Comparison of ENCODE assay signal across 18 cellular contexts in the genomic region with DNA sequence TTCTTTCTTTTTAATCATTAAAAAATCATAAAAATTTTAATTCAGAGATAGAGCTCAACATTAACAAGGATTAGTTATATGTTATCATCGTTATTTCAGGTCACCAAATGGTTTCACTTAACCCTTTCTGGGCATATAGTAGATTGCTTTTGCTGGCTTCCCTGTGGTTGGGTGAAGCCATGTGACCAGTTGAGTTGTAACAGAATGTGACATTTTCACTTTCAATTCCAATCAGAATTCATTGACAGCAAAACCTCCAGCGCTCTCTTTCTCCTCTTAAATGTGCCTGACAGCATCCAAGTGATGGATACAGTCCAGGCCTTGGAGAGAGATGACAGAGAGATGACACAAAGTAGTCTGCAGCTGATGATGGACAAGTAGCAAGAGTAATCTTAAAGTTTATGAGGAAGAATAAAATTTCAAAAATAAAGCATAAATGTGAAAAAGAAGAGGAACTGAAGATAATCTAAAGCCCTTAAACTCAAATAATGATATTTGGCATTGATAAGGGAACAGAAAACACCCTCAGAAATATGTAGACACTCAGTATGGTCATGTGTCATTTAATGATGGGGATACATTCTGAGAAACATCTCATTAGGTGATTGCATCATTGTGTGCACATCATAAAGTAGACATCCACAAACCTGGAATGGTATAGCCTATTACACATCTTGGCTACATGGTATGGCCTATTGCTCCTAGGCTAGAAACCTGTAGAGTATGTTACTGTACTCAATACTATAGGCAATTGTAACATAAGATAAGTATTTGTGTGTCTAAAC.
DNase-seq lines count a peak whose midpoint lies in the region; ATAC-seq, FAIRE-seq and TF ChIP-seq lines count a peak whose summit lies in the region.
"Had no signal": no experiment of that assay in that cellular context is flagged by ENCODE, and none has a peak within 500 bp of the region (broad histone marks: within the 10 kb centered on the region; RNA-seq: fewer than 3 reads in every experiment).

No MANE protein-coding gene starts in this region.

- no peaks in the 10 kb centered on the region for H3K23me2 ChIP-seq in H1 (ENCODE audit: low read depth, low read length)

- no peak overlapping the region for H2BK5ac ChIP-seq in H1 (ENCODE audit: low read depth, low read length)

- H3K9me3 ChIP-seq in H1 (ENCODE audit: insufficient read depth in 2 of 2, low read depth in 1 of 2, low read length in 1 of 2): peaks cover 5 to 6% of the 10 kb centered on the region in 2 experiments; a peak in 2 of 4 replicates
- no peaks in the 10 kb centered on the region for H3K9me3 ChIP-seq in adrenal gland (replicated peaks in 1 of 3)

- H2BK15ac ChIP-seq in H1 (ENCODE audit: low read length): no peak overlapping the region

- no peak overlapping the region for H3K18ac ChIP-seq in H1 (ENCODE audit: extremely low read depth, low read length)

- no peaks in the 10 kb centered on the region for H3K79me1 ChIP-seq in H1 (ENCODE audit: low read depth, low read length)

- H3K36me3 Mint-ChIP-seq in immature natural killer cell: no peaks in the 10 kb centered on the region
- H3K36me3 Mint-ChIP-seq: stimulated activated naive B cell treated with anti-CD40 and anti-IgM and Interleukin-4, amounts not matched to agents 10 μg/mL and 1 μg/mL and 100 μg/mL, for 72 hours had no signal

- FAIRE-seq in H1 (lab: Jason Lieb, UNC): no peak
- FAIRE-seq: bronchial epithelial cell, RCC 7860, urothelium cell line had no signal

- no peak overlapping the region for H2BK12ac ChIP-seq in H1 (ENCODE audit: low read depth, low read length)

- H3K27ac Mint-ChIP-seq in immature natural killer cell: peak overlapping the region in 1 of 6 donors; percentile 38
- H3K27ac Mint-ChIP-seq: stimulated activated naive B cell treated with anti-CD40 and anti-IgM and Interleukin-4, amounts not matched to agents 10 μg/mL and 1 μg/mL and 100 μg/mL, for 72 hours had no signal

- H3K4me2 ChIP-seq in H1 (ENCODE audit: insufficient read depth in 1 of 2, low read depth in 2 of 2, low read length in 2 of 2): no peak overlapping the region

- CTCF ChIA-PET in H1 (lab: Charles Lee; ENCODE audit: partially characterized antibody): interaction anchor here (0.6 to 1.9 kb wide), 7 partner anchors 10 to 165 kb away, joined by 3 to 9 read pairs (median 3); no protein-coding TSS in a partner anchor

- no peak overlapping the region for H3K27ac ChIP-seq in H1 (ENCODE audit: low read depth, low read length)
- H3K27ac ChIP-seq in adrenal gland: no peak overlapping the region
- H3K27ac ChIP-seq: GM23248 had no signal

- H3K27me3 ChIP-seq in H1 (replicated peaks in 1 of 4; ENCODE audit: control insufficient read depth in 3 of 4, extremely low read depth in 1 of 4, insufficient read depth in 3 of 4, low read length in 3 of 4) (no peaks in the 10 kb centered on the region), adrenal gland (no peaks in the 10 kb centered on the region)

- no peak overlapping the region for H2BK120ac ChIP-seq in H1 (replicated peaks; ENCODE audit: low read depth, low read length)

- H3K4me3 ChIP-seq in H1 (ENCODE audit: extremely low read depth in 1 of 4, insufficient read depth in 2 of 4, low read depth in 3 of 4, low read length in 4 of 4) (no peak overlapping the region), adrenal gland (no peak overlapping the region)
- H3K4me3 ChIP-seq: GM23248 had no signal

- H4K5ac ChIP-seq in H1 (ENCODE audit: insufficient read length, low read depth, low read length): no peak overlapping the region

- no peaks in the 10 kb centered on the region for H3K79me2 ChIP-seq in H1 (ENCODE audit: control insufficient read depth in 1 of 2, insufficient read depth in 2 of 2, low read length in 2 of 2)

- TF ChIP-seq EP300 in H1 (IDR thresholded peaks at IDR 0.05; ENCODE audit: borderline replicate concordance in 1 of 2, low read depth in 2 of 2, low read length in 2 of 2): no peak

- TF ChIP-seq RAD21 in H1 (IDR thresholded peaks at IDR 0.05 in 1 of 2, conservative IDR thresholded peaks at IDR 0.05 in 1 of 2; ENCODE audit: low read depth in 2 of 2, low read length in 2 of 2): no peak

- H3K9me3 Mint-ChIP-seq in immature natural killer cell: peaks cover 2 to 10% (median 7%) of the 10 kb centered on the region in 6 donors

- H3K4me1 ChIP-seq in H1 (replicated peaks in 1 of 4; ENCODE audit: control insufficient read depth in 3 of 4, insufficient read depth in 4 of 4, low read length in 3 of 4) (no peaks in the 10 kb centered on the region), adrenal gland (replicated peaks in 1 of 2) (no peaks in the 10 kb centered on the region)

- no peak overlapping the region for H3K4ac ChIP-seq in H1 (replicated peaks; ENCODE audit: insufficient read length, low read depth, low read length)

- H4K20me1 ChIP-seq in H1 (replicated peaks in 1 of 2; ENCODE audit: control insufficient read depth in 1 of 2, insufficient read depth in 2 of 2, low read length in 2 of 2): no peaks in the 10 kb centered on the region

- TF ChIP-seq POLR2A in H1 (IDR thresholded peaks at IDR 0.05; ENCODE audit: control extremely low read depth in 1 of 2, low read depth in 2 of 2, low read length in 2 of 2): no peak
- TF ChIP-seq POLR2A in adrenal gland (IDR thresholded peaks at IDR 0.05): no peak

- H2AK5ac ChIP-seq in H1 (ENCODE audit: low read depth, low read length): no peak overlapping the region

- H2BK20ac ChIP-seq in H1 (ENCODE audit: low read length): no peak overlapping the region

- H3K23ac ChIP-seq in H1 (ENCODE audit: insufficient read length): no peak overlapping the region

- ATAC-seq in GM18867 (IDR thresholded peaks at IDR 0.05; ENCODE audit: unreplicated experiment): peak; percentile 86
- peak; percentile 70 for ATAC-seq in GM21619 (IDR thresholded peaks at IDR 0.05; ENCODE audit: unreplicated experiment)
- ATAC-seq in HG03103 (IDR thresholded peaks at IDR 0.05; ENCODE audit: low read depth, unreplicated experiment): peak; percentile 86
- ATAC-seq in GM19397 (IDR thresholded peaks at IDR 0.05; ENCODE audit: unreplicated experiment): no peak
- ATAC-seq: sciatic nerve; stimulated activated naive B cell treated with anti-CD40 and anti-IgM and Interleukin-4, amounts not matched to agents 10 μg/mL and 1 μg/mL and 100 μg/mL, for 72 hours had no signal

- H3K4me1 Mint-ChIP-seq in immature natural killer cell: no peaks in the 10 kb centered on the region
- H3K4me1 Mint-ChIP-seq: stimulated activated naive B cell treated with anti-CD40 and anti-IgM and Interleukin-4, amounts not matched to agents 10 μg/mL and 1 μg/mL and 100 μg/mL, for 72 hours had no signal

- H4K8ac ChIP-seq in H1 (ENCODE audit: extremely low read depth, insufficient read depth, low read length): no peak overlapping the region

- TF ChIP-seq CTCF in H1 (IDR thresholded peaks at IDR 0.05; ENCODE audit: control extremely low read depth in 1 of 3, insufficient read depth in 1 of 3, low read depth in 1 of 3, low read length in 3 of 3): no peak
- TF ChIP-seq CTCF in adrenal gland (IDR thresholded peaks at IDR 0.05): no peak

- WGBS in H1 (ENCODE audit: extremely low coverage in 1 of 2, insufficient coverage in 1 of 2, insufficient read length in 1 of 2, insufficient replicate concordance in 2 of 2, low coverage in 1 of 2, low lambda C conversion rate in 2 of 2, missing lambda C conversion rate in 1 of 2), 2 experiments: 86% methylated on average over 2 of the region's 2 CpGs; no CpG with 5 or more reads in 1 of the 2 experiments
- WGBS in adrenal gland, 4 donors: 59 to 85% (median 79%) methylated on average over 2 of the region's 2 CpGs

- no peak for DNase-seq in H1 (ENCODE audit: low read depth in 1 of 2, low spot score in 2 of 2)
- DNase-seq in adrenal gland: no peak
- no peak for DNase-seq in immature natural killer cell
- DNase-seq: activated naive CD4-positive, alpha-beta T cell treated with anti-CD3 and anti-CD28 coated beads, Interleukin-2, amount 50 U/mL, for 16 hours; C1 segment of cervical spinal cord; GM23248; mesendoderm; NCI-H1105 treated with DMSO at 0.1 percent for 48 hours; NCI-H446; stimulated activated naive B cell treated with anti-CD40 and anti-IgM and Interleukin-4, amounts not matched to agents 10 μg/mL and 1 μg/mL and 100 μg/mL, for 72 hours had no signal

- peak overlapping the region; percentile 66; the same call in 1 of the 2 replicates for H2AFZ ChIP-seq in H1 (ENCODE audit: low read length)
- H2AFZ ChIP-seq: GM23248 had no signal

- H3K56ac ChIP-seq in H1 (replicated peaks; ENCODE audit: insufficient read length, low read depth, low read length): no peak overlapping the region

- H3K14ac ChIP-seq in H1 (ENCODE audit: insufficient read length): no peak overlapping the region

- H3K36me3 ChIP-seq in H1 (ENCODE audit: control insufficient read depth in 2 of 4, insufficient read depth in 4 of 4, low read length in 3 of 4) (no peaks in the 10 kb centered on the region), adrenal gland (replicated peaks in 1 of 2) (no peaks in the 10 kb centered on the region)

- intact Hi-C loops in adrenal gland (cut with DNase I): no loop called here

- no peak overlapping the region for H3K9ac ChIP-seq in H1 (replicated peaks in 1 of 4; ENCODE audit: extremely low read depth in 1 of 4, low read depth in 3 of 4, low read length in 3 of 4)
- H3K9ac ChIP-seq: GM23248 had no signal

- POLR2A ChIA-PET in H1 (lab: Charles Lee; ENCODE audit: partially characterized antibody): no interaction called here

- H3K27me3 Mint-ChIP-seq in immature natural killer cell (ENCODE audit: low read depth in 3 of 3): peaks cover 0 to 5% (median 2%) of the 10 kb centered on the region in 3 donors
- H3K27me3 Mint-ChIP-seq: stimulated activated naive B cell treated with anti-CD40 and anti-IgM and Interleukin-4, amounts not matched to agents 10 μg/mL and 1 μg/mL and 100 μg/mL, for 72 hours had no signal

- no peak overlapping the region for H3K4me3 Mint-ChIP-seq in immature natural killer cell
- H3K4me3 Mint-ChIP-seq: stimulated activated naive B cell treated with anti-CD40 and anti-IgM and Interleukin-4, amounts not matched to agents 10 μg/mL and 1 μg/mL and 100 μg/mL, for 72 hours had no signal

- H4K91ac ChIP-seq in H1 (replicated peaks; ENCODE audit: insufficient read length, low read length): no peak overlapping the region

TF ChIP-seq in H1, 55 proteins besides CTCF, POLR2A, EP300 and RAD21 (continues in another document):
- TF ChIP-seq JUN (IDR thresholded peaks at IDR 0.05; ENCODE audit: low read depth, low read length): no peak
- no peak for TF ChIP-seq NRF1 (IDR thresholded peaks at IDR 0.05; ENCODE audit: low read depth, low read length)
- no peak for TF ChIP-seq TAF7 (optimal IDR thresholded peaks at IDR 0.05; ENCODE audit: borderline replicate concordance, low read depth, low read length)
- no peak for TF ChIP-seq CHD2 (IDR thresholded peaks at IDR 0.05; ENCODE audit: low read length)
- no peak for TF ChIP-seq MAFK (IDR thresholded peaks at IDR 0.05; ENCODE audit: low read depth, low read length)
- TF ChIP-seq GTF2F1 (IDR thresholded peaks at IDR 0.05; ENCODE audit: borderline replicate concordance, low read depth, low read length): no peak
- TF ChIP-seq JUND (IDR thresholded peaks at IDR 0.05; ENCODE audit: low read length): no peak
- TF ChIP-seq, protein P1, sequence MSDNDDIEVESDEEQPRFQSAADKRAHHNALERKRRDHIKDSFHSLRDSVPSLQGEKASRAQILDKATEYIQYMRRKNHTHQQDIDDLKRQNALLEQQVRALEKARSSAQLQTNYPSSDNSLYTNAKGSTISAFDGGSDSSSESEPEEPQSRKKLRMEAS (IDR thresholded peaks at IDR 0.05): no peak
